1 cellular context compared by ENCODE assay signal in the genomic region with DNA sequence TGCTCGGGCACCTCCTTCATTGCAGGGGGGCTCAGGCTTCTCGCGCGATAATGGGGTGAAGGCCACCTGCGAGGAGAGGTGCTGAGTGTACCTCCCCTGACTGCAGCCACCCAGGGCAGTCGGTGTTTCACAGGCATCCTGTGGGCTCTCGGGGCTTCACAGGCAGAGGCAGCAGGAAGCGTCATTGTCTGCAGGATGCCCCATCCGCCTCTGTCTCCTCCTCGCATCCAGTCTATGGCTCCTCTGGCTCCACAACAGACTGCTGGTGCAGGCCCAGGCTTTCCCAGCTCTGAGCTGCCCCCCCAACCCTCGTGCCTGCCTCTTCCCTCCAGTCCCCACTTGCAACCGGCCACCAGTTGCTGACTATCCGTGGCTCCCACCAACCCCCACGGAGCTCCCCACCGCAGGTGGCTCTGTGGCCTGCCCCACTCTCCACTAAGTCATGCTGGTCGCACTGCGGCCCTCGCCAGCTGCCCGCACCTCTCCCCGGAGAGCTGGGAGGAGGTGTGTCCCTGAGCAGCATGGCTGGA.
TF ChIP-seq lines count a peak whose summit lies in the region.

No MANE protein-coding gene starts in this region.

TF ChIP-seq in SK-N-SH, 30 proteins besides CTCF, POLR2A, EP300 and RAD21 (continued from another document):
- TF ChIP-seq, protein P1, sequence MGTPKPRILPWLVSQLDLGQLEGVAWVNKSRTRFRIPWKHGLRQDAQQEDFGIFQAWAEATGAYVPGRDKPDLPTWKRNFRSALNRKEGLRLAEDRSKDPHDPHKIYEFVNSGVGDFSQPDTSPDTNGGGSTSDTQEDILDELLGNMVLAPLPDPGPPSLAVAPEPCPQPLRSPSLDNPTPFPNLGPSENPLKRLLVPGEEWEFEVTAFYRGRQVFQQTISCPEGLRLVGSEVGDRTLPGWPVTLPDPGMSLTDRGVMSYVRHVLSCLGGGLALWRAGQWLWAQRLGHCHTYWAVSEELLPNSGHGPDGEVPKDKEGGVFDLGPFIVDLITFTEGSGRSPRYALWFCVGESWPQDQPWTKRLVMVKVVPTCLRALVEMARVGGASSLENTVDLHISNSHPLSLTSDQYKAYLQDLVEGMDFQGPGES (IDR thresholded peaks at IDR 0.05; ENCODE audit: low read depth, low read length) = no peak
- TF ChIP-seq POLR2AphosphoS5 (IDR thresholded peaks at IDR 0.05; ENCODE audit: low read depth, low read length) (no peak), FOXM1 (IDR thresholded peaks at IDR 0.05; ENCODE audit: low read depth) (no peak), SIN3A (IDR thresholded peaks at IDR 0.05; ENCODE audit: borderline replicate concordance, low read depth, low read length) (no peak), RXRA (IDR thresholded peaks at IDR 0.05; ENCODE audit: borderline replicate concordance, low read depth) (no peak), TCF12 (IDR thresholded peaks at IDR 0.05) (no peak), RCOR1 (IDR thresholded peaks at IDR 0.05; ENCODE audit: low read length) (no peak)
- TF ChIP-seq, protein P2, sequence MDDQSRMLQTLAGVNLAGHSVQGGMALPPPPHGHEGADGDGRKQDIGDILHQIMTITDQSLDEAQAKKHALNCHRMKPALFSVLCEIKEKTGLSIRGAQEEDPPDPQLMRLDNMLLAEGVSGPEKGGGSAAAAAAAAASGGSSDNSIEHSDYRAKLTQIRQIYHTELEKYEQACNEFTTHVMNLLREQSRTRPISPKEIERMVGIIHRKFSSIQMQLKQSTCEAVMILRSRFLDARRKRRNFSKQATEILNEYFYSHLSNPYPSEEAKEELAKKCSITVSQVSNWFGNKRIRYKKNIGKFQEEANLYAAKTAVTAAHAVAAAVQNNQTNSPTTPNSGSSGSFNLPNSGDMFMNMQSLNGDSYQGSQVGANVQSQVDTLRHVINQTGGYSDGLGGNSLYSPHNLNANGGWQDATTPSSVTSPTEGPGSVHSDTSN (IDR thresholded peaks at IDR 0.05) = no peak
- TF ChIP-seq, protein P3, sequence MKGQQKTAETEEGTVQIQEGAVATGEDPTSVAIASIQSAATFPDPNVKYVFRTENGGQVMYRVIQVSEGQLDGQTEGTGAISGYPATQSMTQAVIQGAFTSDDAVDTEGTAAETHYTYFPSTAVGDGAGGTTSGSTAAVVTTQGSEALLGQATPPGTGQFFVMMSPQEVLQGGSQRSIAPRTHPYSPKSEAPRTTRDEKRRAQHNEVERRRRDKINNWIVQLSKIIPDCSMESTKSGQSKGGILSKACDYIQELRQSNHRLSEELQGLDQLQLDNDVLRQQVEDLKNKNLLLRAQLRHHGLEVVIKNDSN (IDR thresholded peaks at IDR 0.05; ENCODE audit: borderline replicate concordance, low read depth) = no peak
